Comparison of ENCODE assay signal across 11 cellular contexts in the genomic region with DNA sequence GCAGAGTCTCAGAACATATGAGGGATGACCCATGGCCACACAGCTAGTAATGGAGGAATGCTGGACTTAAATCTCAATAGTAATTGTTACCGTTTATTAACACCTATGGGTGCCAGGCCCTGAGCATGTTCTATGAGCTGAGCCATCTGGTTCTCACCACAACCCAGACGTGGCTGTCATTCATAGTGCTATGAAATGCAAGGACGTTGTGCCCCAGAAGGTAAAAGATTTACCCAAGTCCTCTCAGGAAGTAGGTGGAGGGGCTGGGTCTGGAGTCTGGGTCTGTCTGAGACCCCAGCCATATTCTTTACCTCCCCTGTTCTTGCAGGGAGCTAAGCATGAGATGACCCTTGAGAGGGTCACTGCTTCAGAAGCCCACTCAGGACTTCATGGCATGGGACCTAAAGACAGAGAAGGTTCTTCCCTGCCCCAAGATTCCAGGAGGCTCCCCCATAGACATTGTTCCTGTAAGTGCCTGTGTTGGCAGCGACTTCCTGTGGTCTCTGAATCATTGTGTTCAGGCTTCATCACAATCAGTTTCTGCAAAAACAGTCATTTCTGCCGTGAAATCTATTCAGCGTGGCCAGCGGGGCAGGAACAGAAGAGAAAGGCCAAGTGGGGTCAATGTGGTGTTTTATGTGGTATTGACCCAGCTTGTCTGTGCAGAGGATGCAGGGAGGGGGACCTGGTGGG.
DNase-seq lines count a peak whose midpoint lies in the region; ATAC-seq, FAIRE-seq and TF ChIP-seq lines count a peak whose summit lies in the region.
"Had no signal": no experiment of that assay in that cellular context is flagged by ENCODE, and none has a peak within 500 bp of the region (broad histone marks: within the 10 kb centered on the region; RNA-seq: fewer than 3 reads in every experiment).

No MANE protein-coding gene starts in this region.

- H3K36me3 ChIP-seq in bronchial epithelial cell (ENCODE audit: control insufficient read depth, insufficient read depth, low read length): no peaks in the 10 kb centered on the region
- H3K36me3 ChIP-seq: thyroid gland had no signal

- H3K27me3 Mint-ChIP-seq in activated naive CD4-positive, alpha-beta T cell treated with anti-CD3 and anti-CD28 coated beads for 36 hours (ENCODE audit: low read depth): peaks cover 16% of the 10 kb centered on the region

- no peaks in the 10 kb centered on the region for H3K9me3 Mint-ChIP-seq in activated naive CD4-positive, alpha-beta T cell treated with anti-CD3 and anti-CD28 coated beads for 36 hours
- no peaks in the 10 kb centered on the region for H3K9me3 Mint-ChIP-seq in stimulated activated effector memory CD8-positive, alpha-beta T cell treated with anti-CD3 and anti-CD28 coated beads, Interleukin-12 subunit alpha, Interleukin-12 subunit beta, amount 100 ng/mL, for 72 hours
- H3K9me3 Mint-ChIP-seq: CD8-positive, alpha-beta T cell had no signal

- H3K4me1 Mint-ChIP-seq in activated naive CD4-positive, alpha-beta T cell treated with anti-CD3 and anti-CD28 coated beads for 36 hours (ENCODE audit: low read depth): peaks cover 33% of the 10 kb centered on the region
- peaks cover 43% of the 10 kb centered on the region for H3K4me1 Mint-ChIP-seq in stimulated activated effector memory CD8-positive, alpha-beta T cell treated with anti-CD3 and anti-CD28 coated beads, Interleukin-12 subunit alpha, Interleukin-12 subunit beta, amount 100 ng/mL, for 72 hours

- H3K27me3 ChIP-seq in bronchial epithelial cell (ENCODE audit: control insufficient read depth, insufficient read depth, low read length): no peaks in the 10 kb centered on the region
- H3K27me3 ChIP-seq: thyroid gland had no signal

- intact Hi-C loops in activated naive CD4-positive, alpha-beta T cell treated with anti-CD3 and anti-CD28 coated beads for 36 hours (cut with micrococcal nuclease): loop anchor here (10.0 kb wide), 1 partner anchor 477 kb away; a partner anchor contains a TSS

- no peak overlapping the region for H3K4me3 ChIP-seq in bronchial epithelial cell (ENCODE audit: low read depth, low read length)
- H3K4me3 ChIP-seq: thyroid gland had no signal

- peak; percentile 85 for ATAC-seq in stimulated activated effector memory CD8-positive, alpha-beta T cell treated with anti-CD3 and anti-CD28 coated beads, Interleukin-12 subunit alpha, Interleukin-12 subunit beta, amount 100 ng/mL, for 72 hours
- no peak for ATAC-seq in HG03045 (IDR thresholded peaks at IDR 0.05; ENCODE audit: unreplicated experiment)
- no peak for ATAC-seq in HG03521 (IDR thresholded peaks at IDR 0.05; ENCODE audit: unreplicated experiment)
- ATAC-seq: CD8-positive, alpha-beta T cell had no signal

- H3K4me3 Mint-ChIP-seq in activated naive CD4-positive, alpha-beta T cell treated with anti-CD3 and anti-CD28 coated beads for 36 hours: no peak overlapping the region
- H3K4me3 Mint-ChIP-seq in stimulated activated effector memory CD8-positive, alpha-beta T cell treated with anti-CD3 and anti-CD28 coated beads, Interleukin-12 subunit alpha, Interleukin-12 subunit beta, amount 100 ng/mL, for 72 hours: peak overlapping the region; percentile 13
- H3K4me3 Mint-ChIP-seq: CD8-positive, alpha-beta T cell had no signal

- peak; percentile 72 for DNase-seq in activated naive CD4-positive, alpha-beta T cell treated with anti-CD3 and anti-CD28 coated beads for 36 hours
- no peak for DNase-seq in activated naive CD4-positive, alpha-beta T cell (lab: John Stamatoyannopoulos, UW)
- DNase-seq in HT1080 (ENCODE audit: low read depth) (peak; percentile 91), bronchial epithelial cell (ENCODE audit: low read depth) (peak; percentile 61), C1 segment of cervical spinal cord (lab: John Stamatoyannopoulos, UW) (no peak)
- peak in 1 of 2 donors; percentile 75 for DNase-seq in stimulated activated effector memory CD8-positive, alpha-beta T cell treated with anti-CD3 and anti-CD28 coated beads, Interleukin-12 subunit alpha, Interleukin-12 subunit beta, amount 100 ng/mL, for 72 hours (ENCODE audit: low spot score in 2 of 2)
- DNase-seq: CD8-positive, alpha-beta T cell; hippocampal formation; thyroid gland had no signal

- TF ChIP-seq CTCF in bronchial epithelial cell (IDR thresholded peaks at IDR 0.05; ENCODE audit: insufficient read depth, low read length, severe bottlenecking): no peak

- H3K36me3 Mint-ChIP-seq in activated naive CD4-positive, alpha-beta T cell treated with anti-CD3 and anti-CD28 coated beads for 36 hours (ENCODE audit: low read depth): no peaks in the 10 kb centered on the region
- H3K36me3 Mint-ChIP-seq in stimulated activated effector memory CD8-positive, alpha-beta T cell treated with anti-CD3 and anti-CD28 coated beads, Interleukin-12 subunit alpha, Interleukin-12 subunit beta, amount 100 ng/mL, for 72 hours: no peaks in the 10 kb centered on the region
- H3K36me3 Mint-ChIP-seq: CD8-positive, alpha-beta T cell had no signal

- H3K27ac Mint-ChIP-seq in activated naive CD4-positive, alpha-beta T cell treated with anti-CD3 and anti-CD28 coated beads for 36 hours: peak overlapping the region; percentile 33
- peak overlapping the region; percentile 49 for H3K27ac Mint-ChIP-seq in stimulated activated effector memory CD8-positive, alpha-beta T cell treated with anti-CD3 and anti-CD28 coated beads, Interleukin-12 subunit alpha, Interleukin-12 subunit beta, amount 100 ng/mL, for 72 hours
- H3K27ac Mint-ChIP-seq: CD8-positive, alpha-beta T cell had no signal

- FAIRE-seq in bronchial epithelial cell (lab: Jason Lieb, UNC): peak; percentile 36

- CTCF ChIA-PET in activated naive CD4-positive, alpha-beta T cell treated with anti-CD3 and anti-CD28 coated beads for 36 hours (lab: Charles Lee): interaction anchor here (0.6 kb wide), 1 partner anchor 140 kb away, joined by 3 read pairs; no protein-coding TSS in a partner anchor

Comparison
In these comparisons a context has a peak if more than half of its experiments do, and no peak if none do; other contexts are left out.
1. DNase-seq: peak in activated naive CD4-positive, alpha-beta T cell treated with anti-CD3 and anti-CD28 coated beads for 36 hours (single experiment), HT1080 (single experiment) and bronchial epithelial cell (single experiment); none in activated naive CD4-positive, alpha-beta T cell (0 of 4) and C1 segment of cervical spinal cord (0 of 14).